Comparison of ENCODE assay signal across 1 cellular context in genomic region chr18:45728341-45729010, GRCh38.
TF ChIP-seq lines count a peak whose summit lies in the region.

No MANE protein-coding gene starts in this region.

TF ChIP-seq in IMR-90, 13 proteins besides CTCF, POLR2A, EP300 and RAD21:
- TF ChIP-seq, protein P1, sequence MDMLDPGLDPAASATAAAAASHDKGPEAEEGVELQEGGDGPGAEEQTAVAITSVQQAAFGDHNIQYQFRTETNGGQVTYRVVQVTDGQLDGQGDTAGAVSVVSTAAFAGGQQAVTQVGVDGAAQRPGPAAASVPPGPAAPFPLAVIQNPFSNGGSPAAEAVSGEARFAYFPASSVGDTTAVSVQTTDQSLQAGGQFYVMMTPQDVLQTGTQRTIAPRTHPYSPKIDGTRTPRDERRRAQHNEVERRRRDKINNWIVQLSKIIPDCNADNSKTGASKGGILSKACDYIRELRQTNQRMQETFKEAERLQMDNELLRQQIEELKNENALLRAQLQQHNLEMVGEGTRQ (IDR thresholded peaks at IDR 0.05; ENCODE audit: low read depth, low read length): no peak
- TF ChIP-seq MAFK (IDR thresholded peaks at IDR 0.05; ENCODE audit: low read depth, low read length) (no peak), MXI1 (IDR thresholded peaks at IDR 0.05; ENCODE audit: borderline replicate concordance, low read depth, low read length) (no peak), SMC3 (IDR thresholded peaks at IDR 0.05; ENCODE audit: low read depth, low read length) (no peak), CHD1 (IDR thresholded peaks at IDR 0.05; ENCODE audit: low read depth, low read length) (no peak), FOS (IDR thresholded peaks at IDR 0.05; ENCODE audit: low read depth, low read length) (no peak), RCOR1 (IDR thresholded peaks at IDR 0.05; ENCODE audit: insufficient replicate concordance, low read length) (no peak), NFE2L2 (IDR thresholded peaks at IDR 0.05; ENCODE audit: low read depth, low read length) (no peak), CEBPB (IDR thresholded peaks at IDR 0.05; ENCODE audit: low read depth, low read length) (no peak)
- TF ChIP-seq, protein P2, sequence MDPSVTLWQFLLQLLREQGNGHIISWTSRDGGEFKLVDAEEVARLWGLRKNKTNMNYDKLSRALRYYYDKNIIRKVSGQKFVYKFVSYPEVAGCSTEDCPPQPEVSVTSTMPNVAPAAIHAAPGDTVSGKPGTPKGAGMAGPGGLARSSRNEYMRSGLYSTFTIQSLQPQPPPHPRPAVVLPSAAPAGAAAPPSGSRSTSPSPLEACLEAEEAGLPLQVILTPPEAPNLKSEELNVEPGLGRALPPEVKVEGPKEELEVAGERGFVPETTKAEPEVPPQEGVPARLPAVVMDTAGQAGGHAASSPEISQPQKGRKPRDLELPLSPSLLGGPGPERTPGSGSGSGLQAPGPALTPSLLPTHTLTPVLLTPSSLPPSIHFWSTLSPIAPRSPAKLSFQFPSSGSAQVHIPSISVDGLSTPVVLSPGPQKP (IDR thresholded peaks at IDR 0.05; ENCODE audit: borderline replicate concordance, low read depth, low read length): no peak
